Comparison of ENCODE assay signal across 8 cellular contexts in the genomic region with DNA sequence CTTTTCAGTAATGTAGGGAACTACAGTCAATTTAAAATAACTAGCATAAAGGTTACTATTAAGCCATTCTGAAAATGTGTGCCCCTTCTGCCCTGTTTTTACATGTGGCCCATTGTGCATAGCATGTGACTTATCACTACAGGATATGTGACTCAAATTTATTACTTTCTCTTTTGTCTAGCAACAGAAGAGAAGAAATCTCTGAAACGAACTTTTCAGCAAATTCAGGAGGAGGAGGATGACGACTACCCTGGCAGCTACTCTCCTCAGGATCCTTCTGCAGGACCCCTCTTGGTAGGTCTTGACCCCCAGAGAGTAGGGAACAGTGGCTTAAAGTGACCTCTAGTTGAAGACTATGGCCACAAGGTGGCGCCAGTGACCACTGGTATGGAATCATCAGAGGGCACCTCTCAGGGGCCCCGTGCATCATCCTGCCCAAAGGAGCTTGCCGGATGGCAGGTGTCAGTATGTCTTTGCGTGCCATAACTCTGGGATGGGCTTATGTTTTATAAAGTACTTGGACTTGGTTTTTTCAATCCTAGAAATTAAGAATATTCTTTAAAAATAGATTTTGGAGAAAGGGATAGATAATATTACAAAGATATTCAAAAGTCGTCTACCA. TPM values are rescaled to one million over a fixed set of nuclear protein-coding genes. Genes with fewer than 3 reads are reported as not detected.
DNase-seq lines count a peak whose midpoint lies in the region; ATAC-seq and TF ChIP-seq lines count a peak whose summit lies in the region.

No MANE protein-coding gene starts in this region.

- CTCF ChIA-PET in A673 (lab: Charles Lee) (interaction anchor here (0.5 to 1.3 kb wide), 13 partner anchors 9 to 493 kb away, joined by 3 to 17 read pairs (median 5); a partner anchor contains a TSS), RWPE1 (lab: Yijun Ruan, JAX) (interaction anchor here (0.5 to 6.6 kb wide), 43 partner anchors 9 to 529 kb away, joined by 3 to 88 read pairs (median 4); a partner anchor contains a TSS)

- H3K27ac ChIP-seq in A673 (ENCODE audit: low read depth, low read length, poor library complexity, severe bottlenecking) (no peak overlapping the region), RWPE1 (no peak overlapping the region), neutrophil (no peak overlapping the region), suprapubic skin (no peak overlapping the region)

- no TSS peak for BruUV-seq in A673 (replicated peaks; lab: Mats Ljungman, UMichigan)

- H3K27me3 ChIP-seq in A673 (replicated peaks; ENCODE audit: insufficient read depth, low read depth, low read length, poor library complexity) (no peaks in the 10 kb centered on the region), neutrophil (no peaks in the 10 kb centered on the region), suprapubic skin (no peaks in the 10 kb centered on the region)

- H3K9me3 ChIP-seq in A673 (ENCODE audit: low read depth, low read length, poor library complexity, severe bottlenecking) (no peaks in the 10 kb centered on the region), neutrophil (no peaks in the 10 kb centered on the region), suprapubic skin (no peaks in the 10 kb centered on the region)

- H3K36me3 ChIP-seq in A673 (ENCODE audit: insufficient read depth, low read length, poor library complexity, severe bottlenecking) = peaks cover 59% of the 10 kb centered on the region
- H3K36me3 ChIP-seq in neutrophil = peaks cover 58% of the 10 kb centered on the region
- peaks cover 64% of the 10 kb centered on the region for H3K36me3 ChIP-seq in suprapubic skin

- peak; percentile 94 for TF ChIP-seq CTCF in A673 (conservative IDR thresholded peaks at IDR 0.05; ENCODE audit: low read depth, low read length)
- peak; percentile 86 for TF ChIP-seq CTCF in LNCAP (IDR thresholded peaks at IDR 0.05)
- peak; percentile 97 for TF ChIP-seq CTCF in RWPE1 (conservative IDR thresholded peaks at IDR 0.05; ENCODE audit: low read depth)
- TF ChIP-seq CTCF in fibroblast of villous mesenchyme (IDR thresholded peaks at IDR 0.05; ENCODE audit: insufficient read depth, low read depth, low read length) = peak; percentile 90
- peak; percentile 79 for TF ChIP-seq CTCF in neutrophil (IDR thresholded peaks at IDR 0.05)
- peak; percentile 62 to 69 for TF ChIP-seq CTCF in suprapubic skin (IDR thresholded peaks at IDR 0.05)

- H3K4me1 ChIP-seq in A673 (ENCODE audit: insufficient read depth, low read length, poor library complexity, severe bottlenecking) (no peaks in the 10 kb centered on the region), neutrophil (ENCODE audit: control insufficient read depth in 1 of 2, insufficient read depth in 1 of 2, low read depth in 1 of 2, low read length in 1 of 2) (no peaks in the 10 kb centered on the region), suprapubic skin (no peaks in the 10 kb centered on the region)

- WGBS in suprapubic skin = 34% methylated on average over 7 of the region's 7 CpGs

- TF ChIP-seq POLR2A in suprapubic skin (IDR thresholded peaks at IDR 0.05) = no peak

- TF ChIP-seq EP300 in suprapubic skin (IDR thresholded peaks at IDR 0.05) = no peak

- peak; percentile 78 for DNase-seq in A673 (ENCODE audit: low spot score)
- DNase-seq in RWPE1 (ENCODE audit: low spot score) = peak; percentile 92
- DNase-seq in activated T-helper 1 cell treated with anti-CD3 and anti-CD28 coated beads, Interleukin-2, amount 50 U/mL, for 16 hours (ENCODE audit: low read depth in 1 of 2, low spot score in 1 of 2) = peak; percentile 48 to 54
- DNase-seq in fibroblast of villous mesenchyme (ENCODE audit: low read depth) = peak; percentile 80
- peak; percentile 88 to 91 for DNase-seq in suprapubic skin (ENCODE audit: low spot score in 2 of 2)

- ATAC-seq in GM18868 (IDR thresholded peaks at IDR 0.05; ENCODE audit: unreplicated experiment) = peak; percentile 49

- intact Hi-C loops in A673 (cut with micrococcal nuclease; ENCODE audit: unreplicated experiment) = loop anchor here (1.0 kb wide), 2 partner anchors 108 to 165 kb away; a partner anchor contains a TSS

- POLR2A ChIA-PET in A673 (lab: Charles Lee; ENCODE audit: low non-redundant PET) (no interaction called here), RWPE1 (lab: Yijun Ruan, JAX; ENCODE audit: low non-redundant PET) (no interaction called here)

- H3K4me3 ChIP-seq in A673 (ENCODE audit: low read depth, low read length, poor library complexity, severe bottlenecking) = no peak overlapping the region
- no peak overlapping the region for H3K4me3 ChIP-seq in fibroblast of villous mesenchyme (ENCODE audit: low read depth, low read length)
- H3K4me3 ChIP-seq in neutrophil (ENCODE audit: low read depth in 1 of 2, low read length in 1 of 2) = no peak overlapping the region
- no peak overlapping the region for H3K4me3 ChIP-seq in suprapubic skin

RNA-seq across cellular contexts. Expression of a gene that starts 23.9 kb away (rescaled TPM):
- total RNA-seq in A673 (2021) = 36.1 and 38.7 TPM in 2 replicates
- total RNA-seq in fibroblast of villous mesenchyme = 30.0 and 36.3 TPM in 2 replicates
- total RNA-seq in suprapubic skin = 10 to 100 TPM; 24.7 to 45.6 (median 27.7) TPM

RNA-seq across cellular contexts. Expression of a gene that starts 24.2 kb away (rescaled TPM):
- total RNA-seq in A673 (2021) = 37.3 and 40.3 TPM in 2 replicates
- total RNA-seq in fibroblast of villous mesenchyme = 15.8 and 24.2 TPM in 2 replicates
- 10 to 100 TPM; 11.2 to 24.7 (median 17.1) TPM for total RNA-seq in suprapubic skin
